ENCODE assay signal across 34 cellular contexts in genomic region chr1:230686747-230687146, GRCh38. TPM values are rescaled to one million over a fixed set of nuclear protein-coding genes. Genes with fewer than 3 reads are reported as not detected.
A peak's percentile ranks its signal among the peaks of the same experiment; 100 is the strongest.
DNase-seq lines count a peak whose midpoint lies in the region; ATAC-seq and TF ChIP-seq lines count a peak whose summit lies in the region.
"Had no signal": no experiment of that assay in that cellular context is flagged by ENCODE, and none has a peak within 500 bp of the region (broad histone marks: within the 10 kb centered on the region; RNA-seq: fewer than 3 reads in every experiment).

No MANE protein-coding gene starts in this region.

- H3K9me3 Mint-ChIP-seq in activated T-cell treated with anti-CD3 and anti-CD28 coated beads, Interleukin-2, amount 50 U/mL, for 72 hours, result no peaks in the 10 kb centered on the region
- no peaks in the 10 kb centered on the region for H3K9me3 Mint-ChIP-seq in CD8-positive, alpha-beta T cell
- H3K9me3 Mint-ChIP-seq: CD14-positive monocyte; CD4-positive, alpha-beta T cell; CD4-positive, CD25-positive, alpha-beta regulatory T cell; CD8-positive, alpha-beta memory T cell had no signal

- no peak for DNase-seq in activated T-cell treated with anti-CD3 and anti-CD28 coated beads, Interleukin-2, amount 50 U/mL, for 72 hours
- DNase-seq in activated T-cell treated with anti-CD3 and anti-CD28 coated beads for 4 hours, result no peak
- DNase-seq in CD8-positive, alpha-beta T cell, result no peak
- DNase-seq in body of pancreas, result no peak
- DNase-seq in NCI-H1092 (lab: John Stamatoyannopoulos, UW), result no peak
- DNase-seq: 8988T; ACHN; AML-193; BE2C; C1 segment of cervical spinal cord; Caco-2; Calu3; CD4-positive, alpha-beta memory T cell; CD4-positive, alpha-beta T cell; CD4-positive, CD25-positive, alpha-beta regulatory T cell; CD8-positive, alpha-beta memory T cell; COR-L47; DMS 273 treated with DMSO at 0.1 percent for 48 hours; DMS153; DMS53; DMS79; DMS79 treated with DMSO at 0.1 percent for 48 hours; DND-41; EL had no signal

- POLR2A ChIA-PET in CD8-positive, alpha-beta T cell (lab: Charles Lee), result interaction anchor here (0.5 kb wide), 1 partner anchor 167 kb away, joined by 6 read pairs; no protein-coding TSS in a partner anchor
- POLR2A ChIA-PET in HEK293 (lab: Yijun Ruan, JAX), result no interaction called here

- H3K27me3 Mint-ChIP-seq in activated T-cell treated with anti-CD3 and anti-CD28 coated beads, Interleukin-2, amount 50 U/mL, for 72 hours (ENCODE audit: low read depth), result no peaks in the 10 kb centered on the region
- no peaks in the 10 kb centered on the region for H3K27me3 Mint-ChIP-seq in CD8-positive, alpha-beta T cell (ENCODE audit: low read depth)
- H3K27me3 Mint-ChIP-seq: B cell; CD4-positive, alpha-beta memory T cell; CD4-positive, alpha-beta T cell; CD4-positive, CD25-positive, alpha-beta regulatory T cell; CD8-positive, alpha-beta memory T cell had no signal

- H3K4me3 Mint-ChIP-seq in activated T-cell treated with anti-CD3 and anti-CD28 coated beads, Interleukin-2, amount 50 U/mL, for 72 hours, result no peak overlapping the region
- H3K4me3 Mint-ChIP-seq in CD8-positive, alpha-beta T cell, result no peak overlapping the region
- H3K4me3 Mint-ChIP-seq: B cell; CD14-positive monocyte; CD4-positive, alpha-beta memory T cell; CD4-positive, alpha-beta T cell; CD4-positive, CD25-positive, alpha-beta regulatory T cell; CD8-positive, alpha-beta memory T cell had no signal

- ATAC-seq in activated T-cell treated with anti-CD3 and anti-CD28 coated beads, Interleukin-2, amount 50 U/mL, for 72 hours (replicated peaks in 1 of 2), result no peak
- ATAC-seq in CD8-positive, alpha-beta T cell, result no peak
- ATAC-seq in body of pancreas, result no peak
- ATAC-seq: A549 had no signal

- TF ChIP-seq POLR2A in body of pancreas (IDR thresholded peaks at IDR 0.05), result no peak

- no peaks in the 10 kb centered on the region for H3K9me3 ChIP-seq in CD8-positive, alpha-beta T cell (ENCODE audit: low read length)
- no peaks in the 10 kb centered on the region for H3K9me3 ChIP-seq in HEK293 (ENCODE audit: control insufficient read depth, insufficient read depth, low read depth, low read length)
- H3K9me3 ChIP-seq in body of pancreas, result no peaks in the 10 kb centered on the region
- H3K9me3 ChIP-seq: A549; BE2C; BLaER1; BLaER1 treated with 17β-estradiol and CSF1 and Interleukin-3, amounts not matched to agents 10 nM and 100 nM; Caco-2 had no signal

- no peaks in the 10 kb centered on the region for H3K27me3 ChIP-seq in CD8-positive, alpha-beta T cell (ENCODE audit: insufficient read depth, low read length)
- no peaks in the 10 kb centered on the region for H3K27me3 ChIP-seq in body of pancreas
- H3K27me3 ChIP-seq: BE2C; BLaER1; BLaER1 treated with 17β-estradiol and CSF1 and Interleukin-3, amounts not matched to agents 10 nM and 100 nM had no signal

- H3K27ac Mint-ChIP-seq in activated T-cell treated with anti-CD3 and anti-CD28 coated beads, Interleukin-2, amount 50 U/mL, for 72 hours, result peak overlapping the region; percentile 54
- peak overlapping the region; percentile 5 for H3K27ac Mint-ChIP-seq in CD8-positive, alpha-beta T cell
- H3K27ac Mint-ChIP-seq: B cell; CD14-positive monocyte; CD4-positive, alpha-beta memory T cell; CD4-positive, alpha-beta T cell; CD8-positive, alpha-beta memory T cell had no signal

- intact Hi-C loops in CD8-positive, alpha-beta T cell (cut with DNase I, micrococcal nuclease), result no loop called here
- intact Hi-C loops in body of pancreas (cut with DNase I), result no loop called here

- H3K36me3 Mint-ChIP-seq in activated T-cell treated with anti-CD3 and anti-CD28 coated beads, Interleukin-2, amount 50 U/mL, for 72 hours (ENCODE audit: insufficient read depth in 2 of 2), result peaks cover 0 to 15% of the 10 kb centered on the region in 2 donors
- peaks cover 88% of the 10 kb centered on the region for H3K36me3 Mint-ChIP-seq in CD8-positive, alpha-beta T cell

- H3K4me1 Mint-ChIP-seq in activated T-cell treated with anti-CD3 and anti-CD28 coated beads, Interleukin-2, amount 50 U/mL, for 72 hours (ENCODE audit: low read depth), result no peaks in the 10 kb centered on the region
- no peaks in the 10 kb centered on the region for H3K4me1 Mint-ChIP-seq in CD8-positive, alpha-beta T cell (ENCODE audit: low read depth)
- H3K4me1 Mint-ChIP-seq: B cell; CD4-positive, CD25-positive, alpha-beta regulatory T cell had no signal

- H3K36me3 ChIP-seq in CD8-positive, alpha-beta T cell (ENCODE audit: insufficient read depth, low read length), result peaks cover 53% of the 10 kb centered on the region
- H3K36me3 ChIP-seq in HEK293 (ENCODE audit: control insufficient read depth in 2 of 2, insufficient read depth in 1 of 2, low read length in 2 of 2) (peaks cover 54 to 88% of the 10 kb centered on the region in 2 experiments), body of pancreas (replicated peaks in 1 of 2; ENCODE audit: insufficient read depth in 1 of 2, low read depth in 2 of 2) (peaks cover 0 to 54% of the 10 kb centered on the region in 2 donors)

- TF ChIP-seq CTCF in CD8-positive, alpha-beta T cell (IDR thresholded peaks at IDR 0.05), result no peak
- no peak for TF ChIP-seq CTCF in HEK293 (tag by site-specific recombination; IDR thresholded peaks at IDR 0.05)
- TF ChIP-seq CTCF in body of pancreas (IDR thresholded peaks at IDR 0.05), result no peak

- no peak overlapping the region for H3K4me3 ChIP-seq in CD8-positive, alpha-beta T cell (ENCODE audit: low read depth, low read length)
- no peak overlapping the region for H3K4me3 ChIP-seq in HEK293 (ENCODE audit: low read depth, low read length)
- no peak overlapping the region for H3K4me3 ChIP-seq in body of pancreas
- H3K4me3 ChIP-seq: A549; BLaER1; BLaER1 treated with 17β-estradiol and CSF1 and Interleukin-3, amounts not matched to agents 10 nM and 100 nM had no signal

- no peak overlapping the region for H3K27ac ChIP-seq in CD8-positive, alpha-beta T cell (ENCODE audit: low read depth, low read length)
- H3K27ac ChIP-seq in HEK293 (ENCODE audit: extremely low read depth, low read depth, low read length) (no peak overlapping the region), body of pancreas (no peak overlapping the region)
- H3K27ac ChIP-seq: 22Rv1; A549; BLaER1; BLaER1 treated with 17β-estradiol and CSF1 and Interleukin-3, amounts not matched to agents 10 nM and 100 nM; C4-2B had no signal

- 83 to 85% methylated on average over 5 of the region's 5 CpGs for WGBS in body of pancreas, 2 donors

- H3K4me1 ChIP-seq in CD8-positive, alpha-beta T cell (ENCODE audit: insufficient read depth, low read length), result no peaks in the 10 kb centered on the region
- peaks cover 4% of the 10 kb centered on the region; the same call in 1 of the 2 replicates for H3K4me1 ChIP-seq in HEK293 (ENCODE audit: control insufficient read depth, insufficient read depth, low read length)
- peaks cover 6% of the 10 kb centered on the region for H3K4me1 ChIP-seq in body of pancreas
- H3K4me1 ChIP-seq: BLaER1, Caco-2 had no signal

- CTCF ChIA-PET in CD8-positive, alpha-beta T cell (lab: Charles Lee), result no interaction called here
- CTCF ChIA-PET in HEK293 (lab: Yijun Ruan, JAX), result interaction anchor here (0.6 to 1.2 kb wide), 2 partner anchors 11 to 45 kb away, joined by 3 read pairs; no protein-coding TSS in a partner anchor

TF ChIP-seq in HEK293, 187 proteins besides CTCF, POLR2A, EP300 and RAD21:
- TF ChIP-seq WT1 (tag by site-specific recombination; IDR thresholded peaks at IDR 0.05), result no peak
- TF ChIP-seq ZNF449 (tag by site-specific recombination; IDR thresholded peaks at IDR 0.05), result no peak
- no peak for TF ChIP-seq PRDM6 (tag by site-specific recombination; IDR thresholded peaks at IDR 0.05)
- TF ChIP-seq KLF9 (tag by site-specific recombination; IDR thresholded peaks at IDR 0.05; ENCODE audit: low read depth), result no peak
- no peak for TF ChIP-seq OVOL3 (tag by site-specific recombination; IDR thresholded peaks at IDR 0.05)
- TF ChIP-seq PRDM1 (tag by site-specific recombination; IDR thresholded peaks at IDR 0.05), result peak; percentile 94

RNA-seq across cellular contexts. Expression of gene AGT, which starts 27.2 kb away (rescaled TPM):
- total RNA-seq in activated T-cell treated with anti-CD3 and anti-CD28 coated beads, Interleukin-2, amount 50 U/mL, for 72 hours, result not detected
- total RNA-seq in CD8-positive, alpha-beta T cell, result not detected
- total RNA-seq in body of pancreas, result 10 to 100 TPM in 1 of 2 donors, 1 to 10 TPM in 1; 5.6 to 11.2 TPM
- total RNA-seq: A673; B cell; CD4-positive, alpha-beta memory T cell; CD4-positive, alpha-beta T cell; CD4-positive, CD25-positive, alpha-beta regulatory T cell; CD8-positive, alpha-beta memory T cell; Daoy had no signal

RNA-seq across cellular contexts. Expression of gene COG2, which starts 44.5 kb away (rescaled TPM):
- 10 to 100 TPM; 32.6 to 34.0 TPM for total RNA-seq in activated T-cell treated with anti-CD3 and anti-CD28 coated beads, Interleukin-2, amount 50 U/mL, for 72 hours
- total RNA-seq in CD8-positive, alpha-beta T cell, result 10 to 100 TPM; 20.1 to 25.7 TPM
- total RNA-seq in body of pancreas, result 10 to 100 TPM; 13.7 to 26.0 TPM

Comparison
In these comparisons a context has a peak if more than half of its experiments do, and no peak if none do; other contexts are left out.
1. RNA of gene AGT, which starts 27.2 kb away (total RNA-seq): 5.6 to 11.2 TPM in body of pancreas; not detected in activated T-cell treated with anti-CD3 and anti-CD28 coated beads, Interleukin-2, amount 50 U/mL, for 72 hours and not detected in CD8-positive, alpha-beta T cell; every median in the first group is over 4 times any median in the second.